ENCODE assay signal across 27 cellular contexts in genomic region chr1:33165809-33166208, GRCh38.
"Had no signal": no experiment of that assay in that cellular context is flagged by ENCODE, and none has a peak within 500 bp of the region (broad histone marks: within the 10 kb centered on the region; RNA-seq: fewer than 3 reads in every experiment).

No MANE protein-coding gene starts in this region.

- H3K36me3 ChIP-seq: right atrium auricular region, uterus had no signal

- H3K9me3 ChIP-seq: ascending aorta, right atrium auricular region, suprapubic skin, tibial nerve, uterus had no signal

- H3K4me1 Mint-ChIP-seq: activated naive CD4-positive, alpha-beta T cell treated with anti-CD3 and anti-CD28 coated beads, Interleukin-2, amount 10 ng/mL, durations not matched to agents 7 days and 5 days; activated naive CD8-positive, alpha-beta T cell treated with anti-CD3 and anti-CD28 coated beads, Interleukin-2, amount 10 ng/mL, durations not matched to agents 7 days and 5 days had no signal

- H3K27me3 ChIP-seq: ascending aorta, heart left ventricle, right atrium auricular region, suprapubic skin, tibial nerve, uterus had no signal

- H3K27ac ChIP-seq: ascending aorta, heart left ventricle, right atrium auricular region, suprapubic skin, tibial nerve, uterus, VCaP had no signal

- DNase-seq: activated CD4-positive, alpha-beta T cell treated with anti-CD3 and anti-CD28 coated beads for 48 hours; activated CD4-positive, alpha-beta T cell treated with anti-CD3 and anti-CD28 coated beads, Interleukin-2, amount 50 U/mL, for 48 hours; activated CD8-positive, alpha-beta memory T cell treated with anti-CD3 and anti-CD28 coated beads, Interleukin-2, amount 50 U/mL, for 4 hours; activated gamma-delta T cell; activated naive CD4-positive, alpha-beta T cell treated with anti-CD3 and anti-CD28 coated beads, Interleukin-2, amount 10 ng/mL, durations not matched to agents 7 days and 5 days; activated naive CD8-positive, alpha-beta T cell treated with anti-CD3 and anti-CD28 coated beads, Interleukin-2, amount 10 ng/mL, durations not matched to agents 7 days and 5 days; activated T-cell treated with anti-CD3 and anti-CD28 coated beads, Interleukin-2, amount 50 U/mL, for 1 hour; cortex of kidney; effector memory CD8-positive, alpha-beta T cell; erythroblast; hypothalamus; stimulated activated CD4-positive, alpha-beta T cell treated with anti-CD3 and anti-CD28 coated beads, Interleukin-1b, Interleukin-23, amount 100 ng/mL, for 48 hours; stimulated activated CD4-positive, alpha-beta T cell treated with anti-CD3 and anti-CD28 coated beads, Interleukin-4, amount 100 ng/mL, for 4 hours; stimulated activated CD8-positive, alpha-beta memory T cell treated with anti-CD3 and anti-CD28 coated beads, Interleukin-4, amount 100 ng/mL, for 48 hours; stimulated activated naive CD4-positive, alpha-beta T cell; T-helper 9 cell; uterus had no signal

- H3K27ac Mint-ChIP-seq: activated naive CD4-positive, alpha-beta T cell treated with anti-CD3 and anti-CD28 coated beads, Interleukin-2, amount 10 ng/mL, durations not matched to agents 7 days and 5 days; activated naive CD8-positive, alpha-beta T cell treated with anti-CD3 and anti-CD28 coated beads, Interleukin-2, amount 10 ng/mL, durations not matched to agents 7 days and 5 days; activated T-helper 1 cell treated with anti-CD3 and anti-CD28 coated beads, Interleukin-12 subunit alpha, Interleukin-12 subunit beta, Interleukin-2, Interleukin-4 antibody, amounts not matched to agents 30 ng/mL and 10 ng/mL and 1 ng/mL, durations not matched to agents 14 hours and 24 hours and 36 hours; brain; effector memory CD8-positive, alpha-beta T cell; natural killer cell treated with Interleukin-12 subunit alpha and Interleukin-12 subunit beta and Interleukin-15 and Interleukin-18, amount 100 ng/mL, for 72 hours had no signal

- H3K27me3 Mint-ChIP-seq: activated naive CD4-positive, alpha-beta T cell treated with anti-CD3 and anti-CD28 coated beads, Interleukin-2, amount 10 ng/mL, durations not matched to agents 7 days and 5 days; activated naive CD8-positive, alpha-beta T cell treated with anti-CD3 and anti-CD28 coated beads, Interleukin-2, amount 10 ng/mL, durations not matched to agents 7 days and 5 days; effector memory CD8-positive, alpha-beta T cell; natural killer cell treated with Interleukin-12 subunit alpha and Interleukin-12 subunit beta and Interleukin-15 and Interleukin-18, amount 100 ng/mL, for 72 hours had no signal

- H3K36me3 Mint-ChIP-seq: natural killer cell treated with Interleukin-12 subunit alpha and Interleukin-12 subunit beta and Interleukin-15 and Interleukin-18, amount 100 ng/mL, for 72 hours had no signal

- H3K4me3 Mint-ChIP-seq: activated naive CD4-positive, alpha-beta T cell treated with anti-CD3 and anti-CD28 coated beads, Interleukin-2, amount 10 ng/mL, durations not matched to agents 7 days and 5 days; activated naive CD8-positive, alpha-beta T cell treated with anti-CD3 and anti-CD28 coated beads, Interleukin-2, amount 10 ng/mL, durations not matched to agents 7 days and 5 days; activated T-helper 1 cell treated with anti-CD3 and anti-CD28 coated beads, Interleukin-12 subunit alpha, Interleukin-12 subunit beta, Interleukin-2, Interleukin-4 antibody, amounts not matched to agents 30 ng/mL and 10 ng/mL and 1 ng/mL, durations not matched to agents 14 hours and 24 hours and 36 hours; brain; effector memory CD8-positive, alpha-beta T cell; natural killer cell treated with Interleukin-12 subunit alpha and Interleukin-12 subunit beta and Interleukin-15 and Interleukin-18, amount 100 ng/mL, for 72 hours had no signal

- ATAC-seq: effector memory CD8-positive, alpha-beta T cell; heart left ventricle; natural killer cell treated with Interleukin-12 subunit alpha and Interleukin-12 subunit beta and Interleukin-15 and Interleukin-18, amount 100 ng/mL, for 72 hours had no signal

- H3K4me3 ChIP-seq: ascending aorta, heart left ventricle, right atrium auricular region, smooth muscle cell, suprapubic skin, tibial nerve, uterus had no signal

- H3K9me3 Mint-ChIP-seq: activated naive CD4-positive, alpha-beta T cell treated with anti-CD3 and anti-CD28 coated beads, Interleukin-2, amount 10 ng/mL, durations not matched to agents 7 days and 5 days; activated naive CD8-positive, alpha-beta T cell treated with anti-CD3 and anti-CD28 coated beads, Interleukin-2, amount 10 ng/mL, durations not matched to agents 7 days and 5 days; activated T-helper 1 cell treated with anti-CD3 and anti-CD28 coated beads, Interleukin-12 subunit alpha, Interleukin-12 subunit beta, Interleukin-2, Interleukin-4 antibody, amounts not matched to agents 30 ng/mL and 10 ng/mL and 1 ng/mL, durations not matched to agents 14 hours and 24 hours and 36 hours; effector memory CD8-positive, alpha-beta T cell; natural killer cell treated with Interleukin-12 subunit alpha and Interleukin-12 subunit beta and Interleukin-15 and Interleukin-18, amount 100 ng/mL, for 72 hours had no signal

- H3K4me2 ChIP-seq: smooth muscle cell had no signal
